31 cellular contexts compared by ENCODE assay signal in genomic region chr10:7146189-7146588, GRCh38.
"Had no signal": no experiment of that assay in that cellular context is flagged by ENCODE, and none has a peak within 500 bp of the region (broad histone marks: within the 10 kb centered on the region; RNA-seq: fewer than 3 reads in every experiment).

No MANE protein-coding gene starts in this region.

- DNase-seq: activated CD4-positive, alpha-beta memory T cell treated with anti-CD3 and anti-CD28 coated beads, Interleukin-2, amount 10 ng/mL, durations not matched to agents 7 days and 5 days; activated CD4-positive, alpha-beta T cell treated with anti-CD3 and anti-CD28 coated beads for 1 hour; activated CD4-positive, alpha-beta T cell treated with anti-CD3 and anti-CD28 coated beads for 4 hours; activated CD4-positive, alpha-beta T cell treated with anti-CD3 and anti-CD28 coated beads, Interleukin-2, amount 10 ng/mL, durations not matched to agents 7 days and 5 days; activated CD4-positive, alpha-beta T cell treated with anti-CD3 and anti-CD28 coated beads, Interleukin-2, amount 50 U/mL, for 4 hours; activated CD8-positive, alpha-beta memory T cell treated with anti-CD3 and anti-CD28 coated beads, Interleukin-2, amount 50 U/mL, for 48 hours; activated gamma-delta T cell; activated naive CD4-positive, alpha-beta T cell; activated naive CD4-positive, alpha-beta T cell treated with anti-CD3 and anti-CD28 coated beads, Interleukin-2, amount 10 ng/mL, durations not matched to agents 7 days and 5 days; activated naive CD8-positive, alpha-beta T cell treated with anti-CD3 and anti-CD28 coated beads, Interleukin-2, amount 10 ng/mL, durations not matched to agents 7 days and 5 days; activated T-cell treated with anti-CD3 and anti-CD28 coated beads for 4 hours; activated T-cell treated with anti-CD3 and anti-CD28 coated beads, Interleukin-2, amount 50 U/mL, for 24 hours; activated T-cell treated with anti-CD3 and anti-CD28 coated beads, Interleukin-2, amount 50 U/mL, for 72 hours; central memory CD4-positive, alpha-beta T cell; cerebellar nuclear complex; colonic mucosa; effector CD8-positive, alpha-beta T cell; esophagus squamous epithelium; foreskin melanocyte; head of caudate nucleus; T-helper 17 cell had no signal

- FAIRE-seq: endometrium, endothelial cell of umbilical vein had no signal

- H3K27ac ChIP-seq: ascending aorta, breast epithelium, cardiac muscle cell, colonic mucosa, epithelial cell of prostate, esophagus squamous epithelium, gastroesophageal sphincter, VCaP had no signal

- ATAC-seq: activated naive CD4-positive, alpha-beta T cell treated with anti-CD3 and anti-CD28 coated beads, Interleukin-2, amount 50 U/mL, for 72 hours; activated T-cell treated with anti-CD3 and anti-CD28 coated beads, Interleukin-2, amount 50 U/mL, for 72 hours; gastroesophageal sphincter; T-helper 17 cell; WTC11 had no signal

- H3K36me3 ChIP-seq: ascending aorta, breast epithelium, cardiac muscle cell, colonic mucosa, esophagus squamous epithelium, gastroesophageal sphincter had no signal

- H3K9me3 ChIP-seq: ascending aorta, breast epithelium, colonic mucosa, esophagus squamous epithelium, gastroesophageal sphincter had no signal

- H3K4me3 ChIP-seq: ascending aorta, breast epithelium, cardiac muscle cell, colonic mucosa, esophagus squamous epithelium, gastroesophageal sphincter had no signal

- H3K4me1 ChIP-seq: ascending aorta, breast epithelium, colonic mucosa, esophagus squamous epithelium, gastroesophageal sphincter had no signal

- H3K27me3 ChIP-seq: ascending aorta, breast epithelium, colonic mucosa had no signal
